In genomic region chr14:50331596-50331995, GRCh38 we compare ENCODE assay signal across 1 cellular context.
TF ChIP-seq lines count a peak whose summit lies in the region.

No MANE protein-coding gene starts in this region.

TF ChIP-seq in IMR-90, 13 proteins besides CTCF, POLR2A, EP300 and RAD21:
- TF ChIP-seq MXI1 (IDR thresholded peaks at IDR 0.05; ENCODE audit: borderline replicate concordance, low read depth, low read length) (no peak), RFX5 (IDR thresholded peaks at IDR 0.05; ENCODE audit: low read depth, low read length) (no peak), FOS (IDR thresholded peaks at IDR 0.05; ENCODE audit: low read depth, low read length) (no peak), NFE2L2 (IDR thresholded peaks at IDR 0.05; ENCODE audit: low read depth, low read length) (no peak), ELK1 (IDR thresholded peaks at IDR 0.05; ENCODE audit: borderline replicate concordance, low read depth, low read length) (no peak), MAZ (IDR thresholded peaks at IDR 0.05; ENCODE audit: borderline replicate concordance, low read depth, low read length) (no peak), MAFK (IDR thresholded peaks at IDR 0.05; ENCODE audit: low read depth, low read length) (no peak), CEBPB (IDR thresholded peaks at IDR 0.05; ENCODE audit: low read depth, low read length) (no peak), BHLHE40 (IDR thresholded peaks at IDR 0.05; ENCODE audit: low read depth, low read length) (no peak), SMC3 (IDR thresholded peaks at IDR 0.05; ENCODE audit: low read depth, low read length) (no peak), CHD1 (IDR thresholded peaks at IDR 0.05; ENCODE audit: low read depth, low read length) (no peak), USF2 (IDR thresholded peaks at IDR 0.05; ENCODE audit: low read depth, low read length) (no peak), RCOR1 (IDR thresholded peaks at IDR 0.05; ENCODE audit: insufficient replicate concordance, low read length) (no peak)
